ENCODE assay signal across 16 cellular contexts in the genomic region with DNA sequence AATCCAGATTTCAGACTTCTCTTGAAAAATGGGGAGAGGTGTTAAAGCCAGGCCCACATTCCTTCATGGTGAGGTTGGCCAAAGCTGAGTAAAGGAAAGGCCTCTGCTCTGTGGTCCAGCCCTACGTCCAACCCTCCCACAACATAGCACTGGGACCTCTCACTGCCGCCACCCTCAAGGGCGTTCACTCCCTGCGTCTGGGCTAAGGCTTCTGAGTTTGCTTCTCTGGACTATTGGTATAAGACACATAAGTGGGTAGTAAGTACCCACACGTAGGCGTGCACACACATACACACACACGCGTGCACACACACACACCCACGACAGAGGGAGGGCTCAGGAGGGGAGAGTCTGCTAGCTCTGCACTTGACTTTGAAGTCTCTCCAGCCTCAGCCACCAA.
DNase-seq lines count a peak whose midpoint lies in the region; ATAC-seq and TF ChIP-seq lines count a peak whose summit lies in the region.
"Had no signal": no experiment of that assay in that cellular context is flagged by ENCODE, and none has a peak within 500 bp of the region (broad histone marks: within the 10 kb centered on the region; RNA-seq: fewer than 3 reads in every experiment).

No MANE protein-coding gene starts in this region.

- no peaks in the 10 kb centered on the region for H3K27me3 Mint-ChIP-seq in Caco-2 (ENCODE audit: insufficient read depth, unreplicated experiment)

- no peak for TF ChIP-seq EP300 in upper lobe of left lung (IDR thresholded peaks at IDR 0.05)

- no peak overlapping the region for H3K27ac Mint-ChIP-seq in Caco-2 (ENCODE audit: unreplicated experiment)

- no TSS peak for BruUV-seq in Caco-2 (replicated peaks; lab: Mats Ljungman, UMichigan)

- 80 to 88% methylated on average over 9 of the region's 9 CpGs for WGBS in lung, 2 donors
- 81 to 84% methylated on average over 7 to 9 of the region's 9 CpGs for WGBS in upper lobe of left lung, 2 donors

- ATAC-seq in lung (ENCODE audit: insufficient read depth, low FRiP score): peak; percentile 44
- peak; percentile 52 to 94 for ATAC-seq in upper lobe of left lung (ENCODE audit: low FRiP score in 2 of 2)
- no peak for ATAC-seq in GM18861 (IDR thresholded peaks at IDR 0.05; ENCODE audit: unreplicated experiment)
- ATAC-seq: HCT116, Panc1, SK-N-SH treated with all-trans-retinoic acid at 6 μM for 48 hours had no signal

- H3K4me1 Mint-ChIP-seq in Caco-2 (ENCODE audit: low read depth, unreplicated experiment): no peaks in the 10 kb centered on the region

- H3K27ac ChIP-seq in lung (ENCODE audit: low read depth in 1 of 2, low read length in 1 of 2) (no peak overlapping the region), upper lobe of left lung (no peak overlapping the region)
- H3K27ac ChIP-seq: BLaER1 treated with 17β-estradiol and CSF1 and Interleukin-3, amounts not matched to agents 10 nM and 100 nM had no signal

- no peak for TF ChIP-seq CTCF in fibroblast of the aortic adventitia (IDR thresholded peaks at IDR 0.05; ENCODE audit: insufficient read depth, low read length)
- no peak for TF ChIP-seq CTCF in lung (IDR thresholded peaks at IDR 0.05; ENCODE audit: control extremely low read depth, extremely low read depth)
- no peak for TF ChIP-seq CTCF in upper lobe of left lung (IDR thresholded peaks at IDR 0.05)
- no peak for TF ChIP-seq CTCF in GM10266 (IDR thresholded peaks at IDR 0.05; ENCODE audit: control insufficient read depth, insufficient read depth, low read depth, missing control alignments)
- no peak for TF ChIP-seq CTCF in Caco-2 (IDR thresholded peaks at IDR 0.05; ENCODE audit: insufficient read depth in 1 of 2, low read depth in 1 of 2, low read length in 1 of 2, severe bottlenecking in 1 of 2, unreplicated experiment in 1 of 2)

- no peak overlapping the region for H3K4me3 Mint-ChIP-seq in Caco-2 (ENCODE audit: unreplicated experiment)

- peak; percentile 8 for DNase-seq in amniotic epithelial cell (ENCODE audit: low read depth)
- DNase-seq in fibroblast of the aortic adventitia (ENCODE audit: low read depth): peak; percentile 45
- no peak for DNase-seq in lung (ENCODE audit: low spot score)
- no peak for DNase-seq in upper lobe of left lung
- DNase-seq in GM10266 (ENCODE audit: extremely low spot score): no peak
- no peak for DNase-seq in Caco-2
- no peak for DNase-seq in HT-29 (ENCODE audit: low spot score)
- DNase-seq: DMS 273 treated with DMSO at 0.1 percent for 48 hours, NCI-H1436 treated with DMSO at 0.1 percent for 48 hours, NCI-H345, SHP77 had no signal

- H3K4me1 ChIP-seq in lung (ENCODE audit: control insufficient read depth in 2 of 2, insufficient read depth in 2 of 2, low read length in 2 of 2) (no peaks in the 10 kb centered on the region), upper lobe of left lung (no peaks in the 10 kb centered on the region), Caco-2 (no peaks in the 10 kb centered on the region)
- H3K4me1 ChIP-seq: BLaER1 treated with 17β-estradiol and CSF1 and Interleukin-3, amounts not matched to agents 10 nM and 100 nM had no signal

- H3K4me3 ChIP-seq in fibroblast of the aortic adventitia (ENCODE audit: low read depth, low read length) (no peak overlapping the region), lung (no peak overlapping the region), upper lobe of left lung (no peak overlapping the region), Caco-2 (ENCODE audit: low read depth, low read length) (no peak overlapping the region)
- H3K4me3 ChIP-seq: BLaER1 treated with 17β-estradiol and CSF1 and Interleukin-3, amounts not matched to agents 10 nM and 100 nM had no signal

- no peaks in the 10 kb centered on the region for H3K36me3 Mint-ChIP-seq in Caco-2 (ENCODE audit: insufficient read depth, unreplicated experiment)

- intact Hi-C loops in Caco-2 (cut with micrococcal nuclease; ENCODE audit: unreplicated experiment): no loop called here

- H3K9me3 ChIP-seq in lung (ENCODE audit: control insufficient read depth in 2 of 2, insufficient read depth in 1 of 2, low read length in 1 of 2) (no peaks in the 10 kb centered on the region), upper lobe of left lung (no peaks in the 10 kb centered on the region), Caco-2 (no peaks in the 10 kb centered on the region)
- H3K9me3 ChIP-seq: BLaER1 treated with 17β-estradiol and CSF1 and Interleukin-3, amounts not matched to agents 10 nM and 100 nM had no signal

- H3K27me3 ChIP-seq in lung (ENCODE audit: control insufficient read depth, insufficient read depth) (no peaks in the 10 kb centered on the region), upper lobe of left lung (no peaks in the 10 kb centered on the region), Caco-2 (replicated peaks; ENCODE audit: control insufficient read depth, insufficient read depth, low read length) (no peaks in the 10 kb centered on the region; the same call in 1 of the 2 replicates)
- H3K27me3 ChIP-seq: BLaER1 treated with 17β-estradiol and CSF1 and Interleukin-3, amounts not matched to agents 10 nM and 100 nM had no signal

- no peaks in the 10 kb centered on the region for H3K36me3 ChIP-seq in lung (ENCODE audit: control insufficient read depth in 2 of 2, insufficient read depth in 2 of 2, low read length in 2 of 2)
- H3K36me3 ChIP-seq in upper lobe of left lung: no peaks in the 10 kb centered on the region
- no peaks in the 10 kb centered on the region for H3K36me3 ChIP-seq in Caco-2 (ENCODE audit: control insufficient read depth, insufficient read depth, low read length)
- H3K36me3 ChIP-seq: BLaER1 treated with 17β-estradiol and CSF1 and Interleukin-3, amounts not matched to agents 10 nM and 100 nM had no signal

- no peaks in the 10 kb centered on the region for H3K9me3 Mint-ChIP-seq in Caco-2 (ENCODE audit: unreplicated experiment)

- POLR2A ChIA-PET in Caco-2 (lab: Charles Lee): no interaction called here

- no peak for TF ChIP-seq POLR2A in upper lobe of left lung (IDR thresholded peaks at IDR 0.05)

- CTCF ChIA-PET in Caco-2 (lab: Charles Lee): interaction anchor here (0.6 to 0.7 kb wide), 2 partner anchors 43 to 583 kb away, joined by 3 to 4 read pairs; no protein-coding TSS in a partner anchor

Comparison
In these comparisons a context has a peak if more than half of its experiments do, and no peak if none do; other contexts are left out.
1. DNase-seq: peak in amniotic epithelial cell (single experiment) and fibroblast of the aortic adventitia (single experiment); none in lung (single experiment), upper lobe of left lung (0 of 2), GM10266 (single experiment), Caco-2 (0 of 2) and HT-29 (single experiment).